Comparison of ENCODE assay signal across 16 cellular contexts in genomic region chr9:99681113-99681512, GRCh38.
"Had no signal": no experiment of that assay in that cellular context is flagged by ENCODE, and none has a peak within 500 bp of the region (broad histone marks: within the 10 kb centered on the region; RNA-seq: fewer than 3 reads in every experiment).

No MANE protein-coding gene starts in this region.

- H3K36me3 ChIP-seq: esophagus muscularis mucosa, gastroesophageal sphincter, heart left ventricle, left ventricle myocardium inferior, lower lobe of right lung had no signal

- DNase-seq: dermis blood vessel endothelial cell; dorsolateral prefrontal cortex; effector CD4-positive, alpha-beta T cell; effector memory CD4-positive, alpha-beta T cell; foreskin keratinocyte; heart left ventricle; hippocampal formation; left cardiac atrium; left ventricle myocardium inferior; lower lobe of right lung; mesenchymal stem cell; mucosa of descending colon had no signal

- H3K4me3 ChIP-seq: coronary artery, dorsolateral prefrontal cortex, esophagus muscularis mucosa, gastroesophageal sphincter, heart left ventricle, left ventricle myocardium inferior, lower lobe of right lung, mucosa of descending colon had no signal

- ATAC-seq: foreskin keratinocyte, gastroesophageal sphincter, heart left ventricle, left cardiac atrium, lower lobe of right lung, mucosa of descending colon had no signal

- H3K4me3 Mint-ChIP-seq: mesothelial cell of epicardium had no signal

- H3K4me1 ChIP-seq: foreskin keratinocyte, left ventricle myocardium inferior, lower lobe of right lung had no signal

- H3K36me3 Mint-ChIP-seq: mesothelial cell of epicardium had no signal

- H3K27ac Mint-ChIP-seq: mesothelial cell of epicardium had no signal

- H3K9me3 ChIP-seq: mucosa of descending colon had no signal

- H3K27me3 ChIP-seq: dorsolateral prefrontal cortex, esophagus muscularis mucosa, gastroesophageal sphincter, heart left ventricle had no signal

- H3K27ac ChIP-seq: coronary artery, dorsolateral prefrontal cortex, esophagus muscularis mucosa, foreskin keratinocyte, gastroesophageal sphincter, heart left ventricle, left ventricle myocardium inferior, lower lobe of right lung had no signal
